Comparison of ENCODE assay signal across 14 cellular contexts in genomic region chr4:13990596-13991589, GRCh38.
DNase-seq lines count a peak whose midpoint lies in the region; ATAC-seq, FAIRE-seq and TF ChIP-seq lines count a peak whose summit lies in the region.
"Had no signal": no experiment of that assay in that cellular context is flagged by ENCODE, and none has a peak within 500 bp of the region (broad histone marks: within the 10 kb centered on the region; RNA-seq: fewer than 3 reads in every experiment).

No MANE protein-coding gene starts in this region.

- intact Hi-C loops in lower leg skin (cut with DNase I; ENCODE audit: low total_unique reads), result no loop called here

- ATAC-seq in HG03520 (IDR thresholded peaks at IDR 0.05; ENCODE audit: unreplicated experiment), result no peak
- ATAC-seq: gastrocnemius medialis; stimulated activated memory B cell treated with anti-CD40 and anti-IgM and Interleukin-4, amounts not matched to agents 10 μg/mL and 1 μg/mL and 100 μg/mL, for 72 hours had no signal

- FAIRE-seq in HTR-8/SVneo (lab: Jason Lieb, UNC), result no peak

- 22 to 24% methylated on average over 4 of the region's 4 CpGs for WGBS in lower leg skin, 2 donors

- no peak for TF ChIP-seq CTCF in lower leg skin (IDR thresholded peaks at IDR 0.05)

- H3K4me3 ChIP-seq in lower leg skin (ENCODE audit: low read depth, poor library complexity, severe bottlenecking), result no peak overlapping the region
- H3K4me3 ChIP-seq: gastrocnemius medialis, SK-N-MC, vagina had no signal

- peak; percentile 8 for DNase-seq in COLO668 (lab: John Stamatoyannopoulos, UW; ENCODE audit: unreplicated experiment)
- peak; percentile 76 for DNase-seq in RPMI7951 (ENCODE audit: low read depth)
- peak; percentile 28 for DNase-seq in fibroblast of gingiva (ENCODE audit: low read depth)
- peak; percentile 70 for DNase-seq in myocyte (ENCODE audit: low read depth)
- DNase-seq in lower leg skin (ENCODE audit: low spot score in 2 of 2), result no peak
- DNase-seq in NCI-H1092 (lab: John Stamatoyannopoulos, UW), result no peak
- no peak for DNase-seq in HTR-8/SVneo (ENCODE audit: insufficient read length, low spot score)
- DNase-seq: DMS153, gastrocnemius medialis, Kasumi-1 had no signal

- no peak for TF ChIP-seq POLR2A in lower leg skin (IDR thresholded peaks at IDR 0.05)

Comparison
In these comparisons a context has a peak if more than half of its experiments do, and no peak if none do; other contexts are left out.
1. DNase-seq: peak in COLO668 (single experiment), RPMI7951 (single experiment), fibroblast of gingiva (single experiment) and myocyte (single experiment); none in lower leg skin (0 of 2), NCI-H1092 (single experiment) and HTR-8/SVneo (single experiment).